27 cellular contexts compared by ENCODE assay signal in the genomic region with DNA sequence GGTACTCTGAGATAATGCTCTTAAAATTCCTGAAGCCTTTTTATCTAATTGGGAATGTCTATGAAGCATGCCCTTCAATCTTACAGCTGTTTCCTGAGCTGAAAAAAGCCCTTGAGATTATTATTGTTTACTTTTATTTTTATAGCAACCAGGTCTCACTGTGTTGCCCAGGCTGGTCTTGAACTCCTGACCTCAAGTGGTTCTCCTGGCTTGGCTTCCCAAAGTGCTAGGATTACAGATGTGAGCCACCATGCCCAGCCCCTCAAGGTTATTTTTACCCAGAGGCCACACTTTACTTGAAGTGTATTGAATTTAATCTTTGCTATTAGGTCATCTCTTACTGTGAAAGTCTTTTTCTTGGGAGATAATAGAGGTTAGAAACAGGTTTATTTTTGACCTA.
"Had no signal": no experiment of that assay in that cellular context is flagged by ENCODE, and none has a peak within 500 bp of the region (broad histone marks: within the 10 kb centered on the region; RNA-seq: fewer than 3 reads in every experiment).

No MANE protein-coding gene starts in this region.

- H3K36me3 ChIP-seq: gastrocnemius medialis, uterus had no signal

- H3K27me3 ChIP-seq: uterus had no signal

- H3K4me3 ChIP-seq: gastrocnemius medialis, uterus had no signal

- H3K27ac ChIP-seq: epithelial cell of prostate, gastrocnemius medialis, uterus had no signal

- H3K27me3 Mint-ChIP-seq: type B pancreatic cell had no signal

- H3K36me3 Mint-ChIP-seq: natural killer cell, WTC11 had no signal

- H3K27ac Mint-ChIP-seq: activated CD4-positive, alpha-beta memory T cell treated with anti-CD3 and anti-CD28 coated beads, Interleukin-2, amount 10 ng/mL, durations not matched to agents 7 days and 5 days; activated CD4-positive, alpha-beta T cell treated with anti-CD3 and anti-CD28 coated beads, Interleukin-2, amount 10 ng/mL, durations not matched to agents 7 days and 5 days; activated naive CD4-positive, alpha-beta T cell treated with anti-CD3 and anti-CD28 coated beads, Interleukin-2, amount 50 U/mL, for 24 hours; activated naive CD8-positive, alpha-beta T cell treated with anti-CD3 and anti-CD28 coated beads, Interleukin-2, amount 50 U/mL, for 24 hours; activated T-helper 2 cell treated with anti-CD3 and anti-CD28 coated beads, Interferon-gamma antibody, Interleukin-2, Interleukin-4, amounts not matched to agents 10 μg/mL and 5 μg/mL and 100 μg/mL, durations not matched to agents 14 hours and 24 hours and 36 hours; natural killer cell; stimulated activated naive CD8-positive, alpha-beta T cell treated with anti-CD3 and anti-CD28 coated beads, Interleukin-15, Interleukin-2, amounts not matched to agents 100 ng/mL and 50 ng/mL, for 24 hours; type B pancreatic cell had no signal

- ATAC-seq: activated naive CD8-positive, alpha-beta T cell treated with anti-CD3 and anti-CD28 coated beads, Interleukin-2, amount 50 U/mL, for 24 hours; gastrocnemius medialis; left ventricle myocardium superior; natural killer cell; right cardiac atrium; WTC11 had no signal

- H3K4me1 Mint-ChIP-seq: activated CD4-positive, alpha-beta memory T cell treated with anti-CD3 and anti-CD28 coated beads, Interleukin-2, amount 10 ng/mL, durations not matched to agents 7 days and 5 days; activated CD4-positive, alpha-beta T cell treated with anti-CD3 and anti-CD28 coated beads, Interleukin-2, amount 10 ng/mL, durations not matched to agents 7 days and 5 days; activated naive CD4-positive, alpha-beta T cell treated with anti-CD3 and anti-CD28 coated beads, Interleukin-2, amount 50 U/mL, for 24 hours; WTC11 had no signal

- DNase-seq: activated CD4-positive, alpha-beta memory T cell treated with anti-CD3 and anti-CD28 coated beads, Interleukin-2, amount 10 ng/mL, durations not matched to agents 7 days and 5 days; activated CD4-positive, alpha-beta T cell treated with anti-CD3 and anti-CD28 coated beads for 1 hour; activated CD4-positive, alpha-beta T cell treated with anti-CD3 and anti-CD28 coated beads, Interleukin-2, amount 10 ng/mL, durations not matched to agents 7 days and 5 days; activated naive CD8-positive, alpha-beta T cell treated with anti-CD3 and anti-CD28 coated beads, Interleukin-2, amount 50 U/mL, for 24 hours; activated T-cell treated with anti-CD3 and anti-CD28 coated beads, Interleukin-2, amount 50 U/mL, for 48 hours; amygdala; caudate nucleus; cortex of kidney; gastrocnemius medialis; glutamatergic neuron; islet precursor cell; left ventricle myocardium superior; mammary epithelial cell; midbrain; natural killer cell; posterior cingulate gyrus; right cardiac atrium; stimulated activated CD4-positive, alpha-beta T cell treated with anti-CD3 and anti-CD28 coated beads, Interleukin-4, amount 100 ng/mL, for 1 hour; substantia nigra; T-helper 2 cell; uterus had no signal

- H3K4me1 ChIP-seq: gastrocnemius medialis, uterus had no signal

- H3K9me3 Mint-ChIP-seq: activated CD4-positive, alpha-beta memory T cell treated with anti-CD3 and anti-CD28 coated beads, Interleukin-2, amount 10 ng/mL, durations not matched to agents 7 days and 5 days; activated CD4-positive, alpha-beta T cell treated with anti-CD3 and anti-CD28 coated beads, Interleukin-2, amount 10 ng/mL, durations not matched to agents 7 days and 5 days; activated naive CD4-positive, alpha-beta T cell treated with anti-CD3 and anti-CD28 coated beads, Interleukin-2, amount 50 U/mL, for 24 hours; activated naive CD8-positive, alpha-beta T cell treated with anti-CD3 and anti-CD28 coated beads, Interleukin-2, amount 50 U/mL, for 24 hours; activated T-helper 2 cell treated with anti-CD3 and anti-CD28 coated beads, Interferon-gamma antibody, Interleukin-2, Interleukin-4, amounts not matched to agents 10 μg/mL and 5 μg/mL and 100 μg/mL, durations not matched to agents 14 hours and 24 hours and 36 hours; natural killer cell; stimulated activated naive CD8-positive, alpha-beta T cell treated with anti-CD3 and anti-CD28 coated beads, Interleukin-15, Interleukin-2, amounts not matched to agents 100 ng/mL and 50 ng/mL, for 24 hours; type B pancreatic cell had no signal

- H3K9me3 ChIP-seq: gastrocnemius medialis, uterus had no signal

- H3K4me3 Mint-ChIP-seq: activated CD4-positive, alpha-beta memory T cell treated with anti-CD3 and anti-CD28 coated beads, Interleukin-2, amount 10 ng/mL, durations not matched to agents 7 days and 5 days; activated CD4-positive, alpha-beta T cell treated with anti-CD3 and anti-CD28 coated beads, Interleukin-2, amount 10 ng/mL, durations not matched to agents 7 days and 5 days; activated naive CD4-positive, alpha-beta T cell treated with anti-CD3 and anti-CD28 coated beads, Interleukin-2, amount 50 U/mL, for 24 hours; activated naive CD8-positive, alpha-beta T cell treated with anti-CD3 and anti-CD28 coated beads, Interleukin-2, amount 50 U/mL, for 24 hours; natural killer cell; stimulated activated naive CD8-positive, alpha-beta T cell treated with anti-CD3 and anti-CD28 coated beads, Interleukin-15, Interleukin-2, amounts not matched to agents 100 ng/mL and 50 ng/mL, for 24 hours; type B pancreatic cell; WTC11 had no signal
